ENCODE assay signal across 1 cellular context in the genomic region with DNA sequence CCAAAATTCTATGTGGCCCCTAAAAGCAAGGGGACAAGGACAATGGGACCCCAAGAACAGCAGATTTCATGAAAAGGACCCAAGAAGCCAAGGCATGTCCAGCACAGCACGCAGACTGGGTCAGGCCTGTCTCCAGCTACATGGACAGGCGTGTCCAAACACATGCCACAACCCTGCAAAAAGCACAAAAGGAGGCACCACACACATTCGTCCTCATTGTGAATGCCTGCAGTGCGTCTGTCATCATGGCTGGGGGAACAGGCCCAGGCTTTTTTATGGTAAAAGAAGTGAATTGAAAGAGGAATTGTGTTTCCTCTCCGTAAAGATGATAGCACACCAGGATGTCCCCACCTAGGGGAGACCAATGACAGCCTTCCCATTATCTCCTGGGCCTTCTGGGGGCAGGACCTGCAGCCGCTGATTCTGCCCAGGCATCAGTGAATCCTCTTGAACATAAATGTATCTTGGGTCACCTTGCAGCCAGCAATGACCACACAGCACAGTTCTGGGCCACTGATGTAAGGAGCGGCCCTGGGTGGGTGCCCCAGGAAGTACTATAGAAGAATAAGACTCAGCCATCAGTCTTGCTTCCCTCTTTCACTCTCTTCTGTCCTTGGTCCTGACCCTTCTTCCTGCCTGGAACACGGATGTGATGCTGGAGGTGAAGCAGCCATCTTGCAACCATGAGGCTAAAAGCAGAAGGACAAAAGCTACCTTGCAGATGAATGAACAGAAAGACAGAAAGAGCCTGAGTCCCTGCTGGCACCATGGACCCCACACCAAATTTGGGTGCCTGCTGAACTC.
TF ChIP-seq lines count a peak whose summit lies in the region.

No MANE protein-coding gene starts in this region.

TF ChIP-seq in SK-N-SH treated with all-trans-retinoic acid at 6 μM for 48 hours, 23 proteins besides CTCF, POLR2A, EP300 and RAD21 (continued from another document):
- TF ChIP-seq, protein P1, sequence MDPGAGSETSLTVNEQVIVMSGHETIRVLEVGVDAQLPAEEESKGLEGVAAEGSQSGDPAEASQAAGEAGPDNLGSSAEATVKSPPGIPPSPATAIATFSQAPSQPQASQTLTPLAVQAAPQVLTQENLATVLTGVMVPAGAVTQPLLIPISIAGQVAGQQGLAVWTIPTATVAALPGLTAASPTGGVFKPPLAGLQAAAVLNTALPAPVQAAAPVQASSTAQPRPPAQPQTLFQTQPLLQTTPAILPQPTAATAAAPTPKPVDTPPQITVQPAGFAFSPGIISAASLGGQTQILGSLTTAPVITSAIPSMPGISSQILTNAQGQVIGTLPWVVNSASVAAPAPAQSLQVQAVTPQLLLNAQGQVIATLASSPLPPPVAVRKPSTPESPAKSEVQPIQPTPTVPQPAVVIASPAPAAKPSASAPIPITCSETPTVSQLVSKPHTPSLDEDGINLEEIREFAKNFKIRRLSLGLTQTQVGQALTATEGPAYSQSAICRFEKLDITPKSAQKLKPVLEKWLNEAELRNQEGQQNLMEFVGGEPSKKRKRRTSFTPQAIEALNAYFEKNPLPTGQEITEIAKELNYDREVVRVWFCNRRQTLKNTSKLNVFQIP (CRISPR knock-in tag; IDR thresholded peaks at IDR 0.05; ENCODE audit: borderline replicate concordance, low read depth), result no peak
- no peak for TF ChIP-seq TOX (CRISPR knock-in tag; IDR thresholded peaks at IDR 0.05; ENCODE audit: borderline replicate concordance)
- TF ChIP-seq ZFP3 (CRISPR knock-in tag; IDR thresholded peaks at IDR 0.05), result no peak
